Comparison of ENCODE assay signal across 8 cellular contexts in genomic region chr16:84484579-84485254, GRCh38. TPM values are rescaled to one million over a fixed set of nuclear protein-coding genes. Genes with fewer than 3 reads are reported as not detected.
A peak's percentile ranks its signal among the peaks of the same experiment; 100 is the strongest.
DNase-seq lines count a peak whose midpoint lies in the region; ATAC-seq, FAIRE-seq and TF ChIP-seq lines count a peak whose summit lies in the region.

No MANE protein-coding gene starts in this region.

- H4K20me1 ChIP-seq in OCI-LY7 (ENCODE audit: insufficient read depth, low read length): no peaks in the 10 kb centered on the region

- no peak overlapping the region for H3K27ac ChIP-seq in OCI-LY7 (ENCODE audit: low read depth, low read length, poor library complexity, severe bottlenecking)

- H3K4me1 ChIP-seq in OCI-LY7 (ENCODE audit: insufficient read depth, low read length, poor library complexity, severe bottlenecking): no peaks in the 10 kb centered on the region

- TF ChIP-seq CTCF in OCI-LY7 (conservative IDR thresholded peaks at IDR 0.05; ENCODE audit: low read length) (peak; percentile 86), mesothelial cell of epicardium (IDR thresholded peaks at IDR 0.05; ENCODE audit: unreplicated experiment) (peak; percentile 69), GM20000 (IDR thresholded peaks at IDR 0.05; ENCODE audit: extremely low read depth, missing control alignments) (no peak)

- no peaks in the 10 kb centered on the region for H3K4me1 Mint-ChIP-seq in stimulated activated naive CD8-positive, alpha-beta T cell treated with anti-CD3 and anti-CD28 coated beads, Interleukin-15, amount 100 ng/mL, for 72 hours
- peaks cover 3% of the 10 kb centered on the region for H3K4me1 Mint-ChIP-seq in mesothelial cell of epicardium

- CTCF ChIA-PET in OCI-LY7 (lab: Charles Lee; ENCODE audit: unreplicated experiment): no interaction called here

- peak; percentile 47 for DNase-seq in stimulated activated naive CD8-positive, alpha-beta T cell treated with anti-CD3 and anti-CD28 coated beads, Interleukin-15, Interleukin-2, amounts not matched to agents 100 U/mL and 50 U/mL, for 24 hours
- no peak for DNase-seq in stimulated activated naive CD8-positive, alpha-beta T cell treated with anti-CD3 and anti-CD28 coated beads, Interleukin-15, amount 100 ng/mL, for 72 hours
- DNase-seq in OCI-LY7 (ENCODE audit: low spot score) (peak; percentile 32), mesothelial cell of epicardium (ENCODE audit: low spot score in 2 of 2, unreplicated experiment in 2 of 2) (peak in 1 of 2 experiments; percentile 60), GM20000 (ENCODE audit: low spot score) (no peak)

- H2AFZ ChIP-seq in OCI-LY7 (ENCODE audit: low read length): no peak overlapping the region

- H3K9me3 Mint-ChIP-seq in stimulated activated naive CD8-positive, alpha-beta T cell treated with anti-CD3 and anti-CD28 coated beads, Interleukin-15, amount 100 ng/mL, for 72 hours: no peaks in the 10 kb centered on the region
- H3K9me3 Mint-ChIP-seq in mesothelial cell of epicardium: no peaks in the 10 kb centered on the region

- no peaks in the 10 kb centered on the region for H3K9me3 ChIP-seq in OCI-LY7 (ENCODE audit: low read length)

- no TSS peak for BruUV-seq in OCI-LY7 (replicated peaks; lab: Mats Ljungman, UMichigan)

- peak; percentile 75 for FAIRE-seq in endometrium (lab: Jason Lieb, UNC)

- peaks cover 20% of the 10 kb centered on the region for H3K36me3 Mint-ChIP-seq in mesothelial cell of epicardium

- H3K27me3 Mint-ChIP-seq in stimulated activated naive CD8-positive, alpha-beta T cell treated with anti-CD3 and anti-CD28 coated beads, Interleukin-15, amount 100 ng/mL, for 72 hours: no peaks in the 10 kb centered on the region
- H3K27me3 Mint-ChIP-seq in mesothelial cell of epicardium (ENCODE audit: low read depth): no peaks in the 10 kb centered on the region

- no peaks in the 10 kb centered on the region for H3K79me2 ChIP-seq in OCI-LY7 (ENCODE audit: insufficient read depth, low read depth, low read length)

- no peak overlapping the region for H3K27ac Mint-ChIP-seq in stimulated activated naive CD8-positive, alpha-beta T cell treated with anti-CD3 and anti-CD28 coated beads, Interleukin-15, amount 100 ng/mL, for 72 hours
- no peak overlapping the region for H3K27ac Mint-ChIP-seq in mesothelial cell of epicardium

- intact Hi-C loops in OCI-LY7 (cut with micrococcal nuclease; ENCODE audit: unreplicated experiment): loop anchor here (1.0 kb wide), 1 partner anchor 207 kb away; no protein-coding TSS in a partner anchor

- H3K4me3 ChIP-seq in OCI-LY7 (ENCODE audit: low read depth, low read length, poor library complexity, severe bottlenecking): no peak overlapping the region

- no peaks in the 10 kb centered on the region for H3K36me3 ChIP-seq in OCI-LY7 (ENCODE audit: insufficient read depth, low read length)

- POLR2A ChIA-PET in OCI-LY7 (lab: Charles Lee): no interaction called here

- no peaks in the 10 kb centered on the region for H3K9me2 ChIP-seq in OCI-LY7 (ENCODE audit: insufficient read depth, low read length)

- no peak overlapping the region for H3K4me2 ChIP-seq in OCI-LY7 (ENCODE audit: low read length)

- ATAC-seq in stimulated activated naive CD8-positive, alpha-beta T cell treated with anti-CD3 and anti-CD28 coated beads, Interleukin-15, Interleukin-2, amounts not matched to agents 100 U/mL and 50 U/mL, for 24 hours: no peak
- ATAC-seq in stimulated activated naive CD8-positive, alpha-beta T cell treated with anti-CD3 and anti-CD28 coated beads, Interleukin-15, amount 100 ng/mL, for 72 hours: no peak
- no peak for ATAC-seq in GM21515 (IDR thresholded peaks at IDR 0.05; ENCODE audit: unreplicated experiment)
- no peak for ATAC-seq in GM18868 (IDR thresholded peaks at IDR 0.05; ENCODE audit: unreplicated experiment)

- H3K4me3 Mint-ChIP-seq in stimulated activated naive CD8-positive, alpha-beta T cell treated with anti-CD3 and anti-CD28 coated beads, Interleukin-15, amount 100 ng/mL, for 72 hours: no peak overlapping the region
- H3K4me3 Mint-ChIP-seq in mesothelial cell of epicardium: no peak overlapping the region

RNA-seq across cellular contexts. Expression of gene MEAK7, which starts 19.7 kb away (rescaled TPM):
- 9.6 and 12.0 TPM in 2 replicates for total RNA-seq in OCI-LY7 (2014; rRNA removed; shearing (Covaris generic))
- total RNA-seq in OCI-LY7 (2022) (20.5 and 23.3 TPM in 2 replicates), mesothelial cell of epicardium (37.9 to 42.7 TPM (median 39.6 TPM) in 3 replicates)

Comparison
In these comparisons a context has a peak if more than half of its experiments do, and no peak if none do; other contexts are left out.
1. DNase-seq: peak in stimulated activated naive CD8-positive, alpha-beta T cell treated with anti-CD3 and anti-CD28 coated beads, Interleukin-15, Interleukin-2, amounts not matched to agents 100 U/mL and 50 U/mL, for 24 hours (single experiment) and OCI-LY7 (single experiment); none in stimulated activated naive CD8-positive, alpha-beta T cell treated with anti-CD3 and anti-CD28 coated beads, Interleukin-15, amount 100 ng/mL, for 72 hours (0 of 2) and GM20000 (single experiment).